20 cellular contexts compared by ENCODE assay signal in the genomic region with DNA sequence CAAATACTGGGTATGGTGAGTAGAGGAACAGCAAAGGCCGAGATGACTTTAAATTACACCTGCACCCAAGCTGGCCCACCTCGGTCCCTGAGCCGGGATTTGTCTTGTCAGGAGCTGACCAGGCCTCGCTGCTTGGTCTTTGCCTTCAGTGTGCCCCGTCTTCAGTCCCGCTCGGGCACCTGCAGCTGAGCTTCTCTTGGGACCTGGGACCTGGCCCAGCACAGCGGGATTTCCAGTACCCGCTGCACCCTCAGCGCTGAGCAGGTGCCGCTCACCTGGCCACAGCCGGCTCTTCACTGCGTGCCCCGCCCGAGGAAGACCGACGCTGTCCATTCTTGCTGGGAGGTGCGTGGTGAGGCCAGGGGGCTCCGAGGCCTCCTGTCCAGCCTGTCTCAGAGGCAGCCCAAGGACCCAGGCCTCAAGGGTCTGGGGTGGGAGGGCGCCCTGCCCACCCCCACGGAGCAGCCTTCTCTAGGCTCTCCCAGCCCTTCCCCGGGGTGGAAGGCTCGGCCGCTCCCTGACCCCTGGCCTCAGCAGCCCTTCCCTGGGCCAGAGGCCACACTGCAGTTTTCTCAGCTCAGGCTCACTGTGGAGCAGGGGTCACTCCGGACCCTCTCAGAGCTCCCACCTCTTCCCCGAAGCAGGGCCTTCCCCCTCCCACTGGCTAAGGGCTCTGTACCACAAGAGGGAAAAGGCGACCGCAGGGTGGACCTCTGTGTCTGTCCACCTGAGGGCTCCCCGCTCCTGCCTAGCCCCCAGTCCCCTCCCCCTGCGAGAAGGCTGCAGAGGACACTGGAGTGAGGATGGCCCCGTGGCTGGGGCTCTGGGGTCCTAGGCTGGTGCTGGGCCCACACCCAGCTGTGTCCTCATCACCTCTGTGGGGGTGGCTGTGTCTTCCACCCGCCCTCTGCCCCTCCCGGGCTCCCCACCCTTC.
"Had no signal": no experiment of that assay in that cellular context is flagged by ENCODE, and none has a peak within 500 bp of the region (broad histone marks: within the 10 kb centered on the region; RNA-seq: fewer than 3 reads in every experiment).

No MANE protein-coding gene starts in this region.

- H3K27ac ChIP-seq: esophagus squamous epithelium, neural progenitor cell, right atrium auricular region, stomach, thoracic aorta had no signal

- FAIRE-seq: colon, small intestine, urothelium cell line had no signal

- H3K27ac Mint-ChIP-seq: dendritic cell treated with granulocyte-macrophage colony-stimulating factor and Interleukin-4, amounts not matched to agents 40 ng/mL and 50 ng/mL, for 4 days; effector memory CD8-positive, alpha-beta T cell; natural killer cell; neural progenitor cell had no signal

- H3K4me3 ChIP-seq: esophagus squamous epithelium, mucosa of descending colon, neural progenitor cell, right atrium auricular region, stomach, thoracic aorta, transverse colon had no signal

- H3K27me3 ChIP-seq: esophagus squamous epithelium, neural progenitor cell, right atrium auricular region, stomach, transverse colon had no signal

- DNase-seq: cerebellar nuclear complex; effector memory CD8-positive, alpha-beta T cell; esophagus squamous epithelium; foreskin fibroblast; islet precursor cell; mammary epithelial cell; mucosa of descending colon; natural killer cell; small intestine; stimulated activated CD4-positive, alpha-beta T cell treated with anti-CD3 and anti-CD28 coated beads, Interleukin-12 subunit alpha, Interleukin-12 subunit beta, amount 100 ng/mL, for 4 hours; stimulated activated naive CD4-positive, alpha-beta T cell; stomach; transverse colon had no signal

- ATAC-seq: effector memory CD8-positive, alpha-beta T cell; left lobe of liver; mucosa of descending colon had no signal

- H3K4me1 Mint-ChIP-seq: natural killer cell, neural progenitor cell had no signal

- H3K9me3 Mint-ChIP-seq: effector memory CD8-positive, alpha-beta T cell; natural killer cell; neural progenitor cell had no signal

- H3K9me3 ChIP-seq: esophagus squamous epithelium, mucosa of descending colon, right atrium auricular region, stomach, thoracic aorta, transverse colon had no signal

- H3K36me3 Mint-ChIP-seq: natural killer cell had no signal

- H3K4me3 Mint-ChIP-seq: dendritic cell treated with granulocyte-macrophage colony-stimulating factor and Interleukin-4, amounts not matched to agents 40 ng/mL and 50 ng/mL, for 4 days; effector memory CD8-positive, alpha-beta T cell; natural killer cell; neural progenitor cell had no signal

- H3K4me1 ChIP-seq: esophagus squamous epithelium, neural progenitor cell, stomach, transverse colon had no signal

- H2AFZ ChIP-seq: neural progenitor cell had no signal

- H3K27me3 Mint-ChIP-seq: effector memory CD8-positive, alpha-beta T cell had no signal

- H3K4me2 ChIP-seq: neural progenitor cell had no signal

- H3K9ac ChIP-seq: neural progenitor cell had no signal

- H3K36me3 ChIP-seq: esophagus squamous epithelium, neural progenitor cell, right atrium auricular region, stomach, thoracic aorta, transverse colon had no signal
